In genomic region chr13:77345150-77345780, GRCh38 we compare ENCODE assay signal across 10 cellular contexts. TPM values are rescaled to one million over a fixed set of nuclear protein-coding genes. Genes with fewer than 3 reads are reported as not detected.
DNase-seq lines count a peak whose midpoint lies in the region; ATAC-seq and TF ChIP-seq lines count a peak whose summit lies in the region.
"Had no signal": no experiment of that assay in that cellular context is flagged by ENCODE, and none has a peak within 500 bp of the region (broad histone marks: within the 10 kb centered on the region; RNA-seq: fewer than 3 reads in every experiment).

No MANE protein-coding gene starts in this region.

- H3K27ac Mint-ChIP-seq in central memory CD8-positive, alpha-beta T cell (ENCODE audit: low read depth), result peak overlapping the region; percentile 77
- no peak overlapping the region for H3K27ac Mint-ChIP-seq in MCF 10A (ENCODE audit: low read depth, unreplicated experiment)

- peaks cover 7% of the 10 kb centered on the region for H3K4me1 Mint-ChIP-seq in central memory CD8-positive, alpha-beta T cell
- H3K4me1 Mint-ChIP-seq in MCF 10A (ENCODE audit: insufficient read depth, unreplicated experiment), result no peaks in the 10 kb centered on the region

- H3K4me3 ChIP-seq in upper lobe of left lung, result no peak overlapping the region
- no peak overlapping the region for H3K4me3 ChIP-seq in BE2C (ENCODE audit: low read depth, low read length)
- H3K4me3 ChIP-seq: psoas muscle had no signal

- H3K27ac ChIP-seq in upper lobe of left lung, result no peak overlapping the region
- H3K27ac ChIP-seq: psoas muscle had no signal

- no peak for TF ChIP-seq EP300 in upper lobe of left lung (IDR thresholded peaks at IDR 0.05)

- peak overlapping the region; percentile 37 for H3K4me3 Mint-ChIP-seq in central memory CD8-positive, alpha-beta T cell
- no peak overlapping the region for H3K4me3 Mint-ChIP-seq in MCF 10A (ENCODE audit: unreplicated experiment)

- no peaks in the 10 kb centered on the region for H3K27me3 Mint-ChIP-seq in central memory CD8-positive, alpha-beta T cell
- peaks cover 23% of the 10 kb centered on the region for H3K27me3 Mint-ChIP-seq in MCF 10A (ENCODE audit: insufficient read depth, unreplicated experiment)

- H3K27me3 ChIP-seq in upper lobe of left lung, result no peaks in the 10 kb centered on the region
- H3K27me3 ChIP-seq in BE2C, result no peaks in the 10 kb centered on the region

- H3K4me1 ChIP-seq in upper lobe of left lung, result no peaks in the 10 kb centered on the region
- no peaks in the 10 kb centered on the region for H3K4me1 ChIP-seq in BE2C
- H3K4me1 ChIP-seq: psoas muscle had no signal

- H3K9me3 Mint-ChIP-seq in central memory CD8-positive, alpha-beta T cell, result no peaks in the 10 kb centered on the region
- no peaks in the 10 kb centered on the region for H3K9me3 Mint-ChIP-seq in MCF 10A (ENCODE audit: unreplicated experiment)

- CTCF ChIA-PET in MCF 10A (lab: Yijun Ruan, JAX), result interaction anchor here (0.6 kb wide), 1 partner anchor 248 kb away, joined by 3 read pairs; no protein-coding TSS in a partner anchor

- WGBS in upper lobe of left lung, 2 donors, result 57 to 66% methylated on average over 2 of the region's 2 CpGs

- intact Hi-C loops in MCF 10A (cut with micrococcal nuclease), result no loop called here

- TF ChIP-seq CTCF in GM10266 (IDR thresholded peaks at IDR 0.05; ENCODE audit: control insufficient read depth, insufficient read depth, low read depth, missing control alignments) (no peak), upper lobe of left lung (IDR thresholded peaks at IDR 0.05) (no peak), BE2C (IDR thresholded peaks at IDR 0.05; ENCODE audit: low read depth, low read length) (no peak), MCF 10A (IDR thresholded peaks at IDR 0.05; ENCODE audit: unreplicated experiment) (no peak)

- POLR2A ChIA-PET in MCF 10A (lab: Yijun Ruan, JAX), result interaction anchor here (1.0 kb wide), 1 partner anchor 15 kb away, joined by 5 read pairs; no protein-coding TSS in a partner anchor

- ATAC-seq in GM18873 (IDR thresholded peaks at IDR 0.05; ENCODE audit: low FRiP score, unreplicated experiment) (peak; percentile 50), HG02763 (IDR thresholded peaks at IDR 0.05; ENCODE audit: unreplicated experiment) (peak; percentile 54), upper lobe of left lung (ENCODE audit: low FRiP score in 2 of 2) (no peak)
- ATAC-seq in central memory CD8-positive, alpha-beta T cell (replicated peaks; ENCODE audit: extremely low read depth, poor library complexity, severe bottlenecking), result peak; percentile 86

- no peak for TF ChIP-seq POLR2A in upper lobe of left lung (IDR thresholded peaks at IDR 0.05)

- H3K36me3 Mint-ChIP-seq in central memory CD8-positive, alpha-beta T cell (ENCODE audit: insufficient read depth), result no peaks in the 10 kb centered on the region
- H3K36me3 Mint-ChIP-seq in MCF 10A (ENCODE audit: insufficient read depth, unreplicated experiment), result no peaks in the 10 kb centered on the region

- H3K9me3 ChIP-seq in upper lobe of left lung, result no peaks in the 10 kb centered on the region
- no peaks in the 10 kb centered on the region for H3K9me3 ChIP-seq in BE2C
- H3K9me3 ChIP-seq: psoas muscle had no signal

- DNase-seq in NCI-H2029 (lab: John Stamatoyannopoulos, UW), result peak; percentile 84
- DNase-seq in central memory CD8-positive, alpha-beta T cell (ENCODE audit: low spot score in 2 of 2), result no peak
- no peak for DNase-seq in GM10266 (ENCODE audit: extremely low spot score)
- no peak for DNase-seq in upper lobe of left lung
- no peak for DNase-seq in BE2C
- no peak for DNase-seq in MCF 10A (ENCODE audit: unreplicated experiment)
- DNase-seq: IMR-90, psoas muscle had no signal

- H3K36me3 ChIP-seq in upper lobe of left lung (no peaks in the 10 kb centered on the region), BE2C (no peaks in the 10 kb centered on the region)

- no TSS peak for BruUV-seq in MCF 10A (replicated peaks; lab: Mats Ljungman, UMichigan)

RNA-seq across cellular contexts. Expression of gene MYCBP2, which starts 18.4 kb away (rescaled TPM):
- total RNA-seq in upper lobe of left lung (100 to 1,000 TPM in 3 of 6 donors, 10 to 100 TPM in 3; 83.3 to 288 (median 127) TPM), MCF 10A (2022) (43.4 and 51.8 TPM in 2 replicates)
- 38.5 TPM for polyA plus RNA-seq in BE2C (2012; ENCODE audit: insufficient read depth, insufficient read length, low read depth)

Comparison
In these comparisons a context has a peak if more than half of its experiments do, and no peak if none do; other contexts are left out.
1. ATAC-seq: peak in GM18873 (single experiment), HG02763 (single experiment) and central memory CD8-positive, alpha-beta T cell (single experiment); none in upper lobe of left lung (0 of 2).